ENCODE assay signal across 24 cellular contexts in the genomic region with DNA sequence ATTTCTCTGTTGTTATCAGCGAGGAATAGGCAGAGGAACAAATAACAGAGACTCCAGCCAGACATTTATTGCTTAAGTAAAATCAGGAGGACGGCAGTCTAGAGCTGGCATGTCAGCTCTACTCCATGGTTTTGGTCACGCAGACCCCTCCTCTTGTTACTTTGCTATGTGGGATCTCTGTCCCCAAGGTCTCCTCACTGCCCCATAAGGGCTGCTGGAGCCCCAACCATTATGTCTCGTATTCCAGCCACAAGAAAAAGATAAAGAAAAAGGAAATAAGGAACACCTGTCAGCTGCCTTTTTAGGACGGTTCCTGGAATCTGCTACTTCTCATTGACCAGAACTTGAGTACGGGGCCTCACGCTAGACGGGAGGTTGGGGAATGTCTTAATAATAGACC.
DNase-seq lines count a peak whose midpoint lies in the region; ATAC-seq, FAIRE-seq and TF ChIP-seq lines count a peak whose summit lies in the region.
"Had no signal": no experiment of that assay in that cellular context is flagged by ENCODE, and none has a peak within 500 bp of the region (broad histone marks: within the 10 kb centered on the region; RNA-seq: fewer than 3 reads in every experiment).

No MANE protein-coding gene starts in this region.

- TF ChIP-seq RAD21 in K562 (CRISPR knock-in tag; conservative IDR thresholded peaks at IDR 0.05 in 1 of 2, IDR thresholded peaks at IDR 0.05 in 1 of 2) (no peak), H1 (IDR thresholded peaks at IDR 0.05 in 1 of 2, conservative IDR thresholded peaks at IDR 0.05 in 1 of 2; ENCODE audit: low read depth in 2 of 2, low read length in 2 of 2) (no peak)

- no peak overlapping the region for H2BK5ac ChIP-seq in H1 (ENCODE audit: low read depth, low read length)

- no peak overlapping the region for H2AFZ ChIP-seq in PC-3 (ENCODE audit: low read length)
- H2AFZ ChIP-seq in K562 (ENCODE audit: low read depth, low read length), result no peak overlapping the region
- no peak overlapping the region for H2AFZ ChIP-seq in H1 (ENCODE audit: low read length)

- H4K20me1 ChIP-seq in BLaER1 treated with 17β-estradiol and CSF1 and Interleukin-3, amounts not matched to agents 10 nM and 100 nM, result peaks cover 0 to 9% (median 0%) of the 10 kb centered on the region in 11 experiments; a peak in 2 of 22 replicates
- H4K20me1 ChIP-seq in PC-3 (ENCODE audit: low read length) (no peaks in the 10 kb centered on the region), K562 (replicated peaks; ENCODE audit: control insufficient read depth, insufficient read depth, low read length) (0 out of 2 replicates have a peak, but pooled peaks cover 5% of the 10 kb centered on the region), H1 (replicated peaks in 1 of 2; ENCODE audit: control insufficient read depth in 1 of 2, insufficient read depth in 2 of 2, low read length in 2 of 2) (no peaks in the 10 kb centered on the region)

- H2BK12ac ChIP-seq in H1 (ENCODE audit: low read depth, low read length), result no peak overlapping the region

- no peak for TF ChIP-seq CTCF in PC-3 (conservative IDR thresholded peaks at IDR 0.05; ENCODE audit: low read depth, low read length)
- TF ChIP-seq CTCF in K562 (IDR thresholded peaks at IDR 0.05 in 2 of 3, conservative IDR thresholded peaks at IDR 0.05 in 1 of 3; ENCODE audit: insufficient read depth in 2 of 3, low read depth in 1 of 3, low read length in 3 of 3), result no peak
- TF ChIP-seq CTCF in H1 (IDR thresholded peaks at IDR 0.05; ENCODE audit: control extremely low read depth in 1 of 3, insufficient read depth in 1 of 3, low read depth in 1 of 3, low read length in 3 of 3), result no peak

- in situ Hi-C loops in K562 (cut with MboI), result no loop called here

- no peak overlapping the region for H2AK5ac ChIP-seq in H1 (ENCODE audit: low read depth, low read length)

- ATAC-seq in PC-3 (no peak), K562 (no peak), GM21390 (IDR thresholded peaks at IDR 0.05; ENCODE audit: unreplicated experiment) (no peak)
- ATAC-seq: A549, GM12878 had no signal

- BruUV-seq in PC-3 (replicated peaks; lab: Mats Ljungman, UMichigan) (no TSS peak), K562 (replicated peaks; lab: Mats Ljungman, UMichigan) (no TSS peak)

- H3K79me1 ChIP-seq in H1 (ENCODE audit: low read depth, low read length), result no peaks in the 10 kb centered on the region

- no peak overlapping the region for H3K18ac ChIP-seq in H1 (ENCODE audit: extremely low read depth, low read length)

- H3K14ac ChIP-seq in H1 (ENCODE audit: insufficient read length), result no peak overlapping the region

- H2BK120ac ChIP-seq in H1 (replicated peaks; ENCODE audit: low read depth, low read length), result no peak overlapping the region

- POLR2A ChIA-PET in PC-3 (lab: Charles Lee; ENCODE audit: unreplicated experiment) (no interaction called here), K562 (lab: Yijun Ruan, JAX) (interaction anchor here (0.7 kb wide), 1 partner anchor 53 kb away, joined by 6 read pairs; no protein-coding TSS in a partner anchor), H1 (lab: Charles Lee; ENCODE audit: partially characterized antibody) (no interaction called here)

- H3K4ac ChIP-seq in H1 (replicated peaks; ENCODE audit: insufficient read length, low read depth, low read length), result no peak overlapping the region

- CTCF ChIA-PET in PC-3 (lab: Charles Lee), result no interaction called here
- CTCF ChIA-PET in K562 (lab: Yijun Ruan, JAX; ENCODE audit: low intra/inter-chr PET ratio), result no interaction called here
- CTCF ChIA-PET in H1 (lab: Charles Lee; ENCODE audit: partially characterized antibody), result interaction anchor here (1.1 to 1.5 kb wide), 2 partner anchors 30 to 72 kb away, joined by 3 read pairs; no protein-coding TSS in a partner anchor

- DNase-seq in PC-3 (peak; percentile 0), K562 (ENCODE audit: extremely low read depth in 1 of 4, low spot score in 3 of 4) (no peak), H1 (ENCODE audit: low read depth in 1 of 2, low spot score in 2 of 2) (no peak), NCI-H1694 (lab: John Stamatoyannopoulos, UW) (no peak), nucleus accumbens (lab: John Stamatoyannopoulos, UW) (no peak)
- DNase-seq: AML-193; C1 segment of cervical spinal cord; CD4-positive, alpha-beta memory T cell; CD4-positive, CD25-positive, alpha-beta regulatory T cell; CD8-positive, alpha-beta memory T cell; COR-L47; DMS 273 treated with DMSO at 0.1 percent for 48 hours; DMS153; DMS53; DMS79; DND-41; EL; GDM1 had no signal

- H3K23me2 ChIP-seq in H1 (ENCODE audit: low read depth, low read length), result no peaks in the 10 kb centered on the region

- TF ChIP-seq POLR2A in K562 (conservative IDR thresholded peaks at IDR 0.05), result no peak
- TF ChIP-seq POLR2A in H1 (IDR thresholded peaks at IDR 0.05; ENCODE audit: control extremely low read depth in 1 of 2, low read depth in 2 of 2, low read length in 2 of 2), result no peak

- H3K9me1 ChIP-seq in K562 (ENCODE audit: control insufficient read depth, insufficient read depth, low read length), result no peaks in the 10 kb centered on the region

- H4K8ac ChIP-seq in H1 (ENCODE audit: extremely low read depth, insufficient read depth, low read length), result no peak overlapping the region

- H3K9me2 ChIP-seq in PC-3 (replicated peaks; ENCODE audit: low read length), result no peaks in the 10 kb centered on the region

- H4K91ac ChIP-seq in H1 (replicated peaks; ENCODE audit: insufficient read length, low read length), result no peak overlapping the region

- intact Hi-C loops in PC-3 (cut with micrococcal nuclease), result no loop called here
- intact Hi-C loops in K562 (cut with micrococcal nuclease), result no loop called here

- peak overlapping the region in 8 of 11 experiments; percentile 13 to 94 (median 40); a peak in 7 of 22 replicates for H3K4me2 ChIP-seq in BLaER1 treated with 17β-estradiol and CSF1 and Interleukin-3, amounts not matched to agents 10 nM and 100 nM
- H3K4me2 ChIP-seq in PC-3 (ENCODE audit: low read length), result no peak overlapping the region
- no peak overlapping the region for H3K4me2 ChIP-seq in K562 (ENCODE audit: insufficient read depth, low read length)
- H3K4me2 ChIP-seq in H1 (ENCODE audit: insufficient read depth in 1 of 2, low read depth in 2 of 2, low read length in 2 of 2), result no peak overlapping the region
- H3K4me2 ChIP-seq: A549 had no signal

- H3K36me3 ChIP-seq in BLaER1 treated with 17β-estradiol and CSF1 and Interleukin-3, amounts not matched to agents 10 nM and 100 nM, result peaks cover 0 to 12% (median 0%) of the 10 kb centered on the region in 11 experiments; a peak in 4 of 22 replicates
- H3K36me3 ChIP-seq in PC-3 (ENCODE audit: low read depth, low read length), result no peaks in the 10 kb centered on the region
- H3K36me3 ChIP-seq in K562 (ENCODE audit: control insufficient read depth, insufficient read depth, low read length), result no peaks in the 10 kb centered on the region
- H3K36me3 ChIP-seq in H1 (ENCODE audit: control insufficient read depth in 2 of 4, insufficient read depth in 4 of 4, low read length in 3 of 4), result no peaks in the 10 kb centered on the region

- H3K9ac ChIP-seq in BLaER1 treated with 17β-estradiol and CSF1 and Interleukin-3, amounts not matched to agents 10 nM and 100 nM, result no peak overlapping the region
- H3K9ac ChIP-seq in PC-3 (ENCODE audit: low read length), result no peak overlapping the region
- no peak overlapping the region for H3K9ac ChIP-seq in K562 (ENCODE audit: insufficient read depth in 1 of 2, low read depth in 2 of 2, low read length in 2 of 2)
- no peak overlapping the region for H3K9ac ChIP-seq in H1 (replicated peaks in 1 of 4; ENCODE audit: extremely low read depth in 1 of 4, low read depth in 3 of 4, low read length in 3 of 4)

- H3K27ac ChIP-seq in BLaER1 treated with 17β-estradiol and CSF1 and Interleukin-3, amounts not matched to agents 10 nM and 100 nM, result peak overlapping the region in 4 of 11 experiments; percentile 85 to 90 (median 88); a peak in 6 of 22 replicates
- H3K27ac ChIP-seq in PC-3 (ENCODE audit: low read length) (no peak overlapping the region), K562 (ENCODE audit: extremely low read depth, low read depth, low read length) (no peak overlapping the region), H1 (ENCODE audit: low read depth, low read length) (no peak overlapping the region)
- H3K27ac ChIP-seq: 22Rv1, A549 had no signal

- peaks cover 0 to 7% (median 0%) of the 10 kb centered on the region in 11 experiments; a peak in 3 of 22 replicates for H3K9me3 ChIP-seq in BLaER1 treated with 17β-estradiol and CSF1 and Interleukin-3, amounts not matched to agents 10 nM and 100 nM (replicated peaks in 1 of 11)
- H3K9me3 ChIP-seq in PC-3 (ENCODE audit: low read length) (no peaks in the 10 kb centered on the region), K562 (replicated peaks; ENCODE audit: control insufficient read depth, insufficient read depth, low read depth, low read length) (no peaks in the 10 kb centered on the region), H1 (ENCODE audit: insufficient read depth in 2 of 2, low read depth in 1 of 2, low read length in 1 of 2) (no peaks in the 10 kb centered on the region)
- H3K9me3 ChIP-seq: A549 had no signal

- H3F3A ChIP-seq in PC-3 (ENCODE audit: low read length, unreplicated experiment), result no peaks in the 10 kb centered on the region

- peaks cover 40 to 99% (median 86%) of the 10 kb centered on the region in 10 experiments for H3K4me1 ChIP-seq in BLaER1 treated with 17β-estradiol and CSF1 and Interleukin-3, amounts not matched to agents 10 nM and 100 nM
- H3K4me1 ChIP-seq in PC-3 (ENCODE audit: insufficient read depth, low read length) (no peaks in the 10 kb centered on the region), K562 (replicated peaks in 1 of 2; ENCODE audit: control insufficient read depth in 2 of 2, insufficient read depth in 2 of 2, low read length in 2 of 2) (no peaks in the 10 kb centered on the region; a peak in 1 of 5 replicates), H1 (replicated peaks in 1 of 4; ENCODE audit: control insufficient read depth in 3 of 4, insufficient read depth in 4 of 4, low read length in 3 of 4) (no peaks in the 10 kb centered on the region; a peak in 1 of 7 replicates)
- H3K4me1 ChIP-seq: A549 had no signal

- no peak overlapping the region for H4K5ac ChIP-seq in H1 (ENCODE audit: insufficient read length, low read depth, low read length)

- H2BK15ac ChIP-seq in H1 (ENCODE audit: low read length), result no peak overlapping the region

- 10% methylated on average over 8 of the region's 8 CpGs for WGBS in K562 (ENCODE audit: insufficient coverage, low coverage, missing lambda C conversion rate)
- 85% methylated on average over 8 of the region's 8 CpGs; no CpG with 5 or more reads in 1 of the 2 experiments for WGBS in H1 (ENCODE audit: extremely low coverage in 1 of 2, insufficient coverage in 1 of 2, insufficient read length in 1 of 2, insufficient replicate concordance in 2 of 2, low coverage in 1 of 2, low lambda C conversion rate in 2 of 2, missing lambda C conversion rate in 1 of 2), 2 experiments

- no peak overlapping the region for H3K4me3 ChIP-seq in BLaER1 treated with 17β-estradiol and CSF1 and Interleukin-3, amounts not matched to agents 10 nM and 100 nM
- H3K4me3 ChIP-seq in PC-3 (ENCODE audit: low read length) (no peak overlapping the region), K562 (no peak overlapping the region), H1 (ENCODE audit: extremely low read depth in 1 of 4, insufficient read depth in 2 of 4, low read depth in 3 of 4, low read length in 4 of 4) (no peak overlapping the region)
- H3K4me3 ChIP-seq: A549, GM12878 had no signal

- TF ChIP-seq EP300 in K562 (IDR thresholded peaks at IDR 0.05; ENCODE audit: low read length), result no peak
- no peak for TF ChIP-seq EP300 in H1 (IDR thresholded peaks at IDR 0.05; ENCODE audit: borderline replicate concordance in 1 of 2, low read depth in 2 of 2, low read length in 2 of 2)

- no peak for FAIRE-seq in K562 (lab: Jason Lieb, UNC)
- FAIRE-seq in H1 (lab: Jason Lieb, UNC), result no peak
- FAIRE-seq: A549, GM12878, GM18507 had no signal

- no peaks in the 10 kb centered on the region for H3K79me2 ChIP-seq in PC-3 (ENCODE audit: low read length)
- H3K79me2 ChIP-seq in K562 (ENCODE audit: control insufficient read depth, insufficient read depth, low read length), result no peaks in the 10 kb centered on the region
- no peaks in the 10 kb centered on the region for H3K79me2 ChIP-seq in H1 (ENCODE audit: control insufficient read depth in 1 of 2, insufficient read depth in 2 of 2, low read length in 2 of 2)

- peaks cover 0 to 28% (median 0%) of the 10 kb centered on the region in 11 experiments; a peak in 4 of 22 replicates for H3K27me3 ChIP-seq in BLaER1 treated with 17β-estradiol and CSF1 and Interleukin-3, amounts not matched to agents 10 nM and 100 nM
- H3K27me3 ChIP-seq in PC-3 (ENCODE audit: low read length) (no peaks in the 10 kb centered on the region), K562 (ENCODE audit: control insufficient read depth in 2 of 2, insufficient read depth in 2 of 2, low read length in 2 of 2) (peaks cover 12 to 77% of the 10 kb centered on the region in 2 experiments; a peak in 4 of 5 replicates), H1 (replicated peaks in 1 of 4; ENCODE audit: control insufficient read depth in 3 of 4, extremely low read depth in 1 of 4, insufficient read depth in 3 of 4, low read length in 3 of 4) (peaks cover 0 to 3% (median 0%) of the 10 kb centered on the region in 4 experiments; a peak in 1 of 7 replicates)

- no peak overlapping the region for H3K23ac ChIP-seq in H1 (ENCODE audit: insufficient read length)

- H2BK20ac ChIP-seq in H1 (ENCODE audit: low read length), result no peak overlapping the region

- no peak overlapping the region for H3K56ac ChIP-seq in H1 (replicated peaks; ENCODE audit: insufficient read length, low read depth, low read length)

Comparison
In these comparisons a context has a peak if more than half of its experiments do, and no peak if none do; other contexts are left out.
1. H3K4me2 ChIP-seq: peak in BLaER1 treated with 17β-estradiol and CSF1 and Interleukin-3, amounts not matched to agents 10 nM and 100 nM (8 of 11); none in PC-3 (single experiment), K562 (single experiment) and H1 (0 of 2).